ENCODE assay signal across 18 cellular contexts in the genomic region with DNA sequence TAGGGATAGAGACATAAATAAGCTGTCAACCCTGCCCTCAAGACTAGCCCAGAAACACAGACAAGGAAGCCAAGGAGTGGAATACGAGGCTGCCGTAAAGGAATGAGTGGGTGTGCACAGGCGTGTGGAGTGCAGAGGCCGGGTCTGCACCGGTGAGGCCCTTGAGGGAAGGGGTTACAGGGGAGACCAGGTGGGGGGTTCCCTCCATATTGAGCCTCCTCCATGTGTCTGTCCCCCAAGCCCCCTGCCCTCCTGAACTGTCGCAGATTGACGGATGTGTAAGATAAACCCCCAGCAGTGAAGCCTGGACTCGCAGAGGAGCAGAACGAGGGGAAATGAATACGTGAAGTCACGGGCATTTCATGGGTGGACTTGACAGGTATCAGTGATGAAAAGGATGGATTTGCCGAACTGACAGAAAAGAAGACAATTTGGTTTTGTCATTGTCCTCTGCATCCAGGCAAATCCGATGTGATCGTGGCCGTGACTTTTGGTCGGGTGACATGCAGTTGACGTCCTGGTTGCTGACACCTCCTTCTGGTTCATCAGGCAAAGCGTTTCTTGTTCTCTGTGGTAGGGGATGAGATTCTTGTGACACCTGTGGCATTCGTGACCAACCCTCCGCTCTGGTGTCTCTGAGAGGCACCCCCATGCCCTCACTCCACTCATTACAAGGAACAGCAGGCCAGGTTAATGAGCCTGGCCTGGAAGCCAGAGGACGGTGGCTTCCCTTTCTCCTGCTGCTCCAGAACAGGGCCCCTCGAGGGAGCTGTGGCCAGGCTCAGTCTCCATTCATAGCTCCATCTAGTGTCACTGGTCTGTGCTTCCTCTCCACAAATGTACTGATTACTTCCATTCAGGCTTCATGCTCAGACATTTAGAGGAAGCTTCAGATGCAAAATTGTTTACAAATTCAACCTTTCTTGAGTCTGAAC.
DNase-seq lines count a peak whose midpoint lies in the region; ATAC-seq and TF ChIP-seq lines count a peak whose summit lies in the region.
"Had no signal": no experiment of that assay in that cellular context is flagged by ENCODE, and none has a peak within 500 bp of the region (broad histone marks: within the 10 kb centered on the region; RNA-seq: fewer than 3 reads in every experiment).

No MANE protein-coding gene starts in this region.

- no peaks in the 10 kb centered on the region for H3K79me1 ChIP-seq in mesendoderm (ENCODE audit: low read length)

- no peaks in the 10 kb centered on the region for H4K20me1 ChIP-seq in BLaER1
- no peaks in the 10 kb centered on the region for H4K20me1 ChIP-seq in GM23338 (replicated peaks; ENCODE audit: insufficient read depth)

- no peaks in the 10 kb centered on the region for H3F3A ChIP-seq in GM23338 (replicated peaks; ENCODE audit: low read depth)

- H3K9me3 Mint-ChIP-seq in GM23338: no peaks in the 10 kb centered on the region
- H3K9me3 Mint-ChIP-seq in brain: no peaks in the 10 kb centered on the region
- H3K9me3 Mint-ChIP-seq: memory B cell had no signal

- H2BK120ac ChIP-seq in mesendoderm (ENCODE audit: low read depth, low read length): no peak overlapping the region

- peak; percentile 15 for DNase-seq in GM23338 (ENCODE audit: low spot score)
- peak; percentile 44 for DNase-seq in mesendoderm
- no peak for DNase-seq in stimulated activated CD4-positive, alpha-beta T cell treated with anti-CD3 and anti-CD28 coated beads, Interleukin-15, amount 100 ng/mL, for 24 hours
- DNase-seq in amniotic stem cell (lab: John Stamatoyannopoulos, UW): no peak
- DNase-seq: activated CD4-positive, alpha-beta T cell treated with anti-CD3 and anti-CD28 coated beads for 1 hour; activated T-cell treated with anti-CD3 and anti-CD28 coated beads for 4 hours; effector CD8-positive, alpha-beta T cell; NCI-H1694 treated with DMSO at 0.1 percent for 48 hours; NCI-H524; stimulated activated naive CD4-positive, alpha-beta T cell treated with Interleukin-2 at 50 U/mL for 16 hours had no signal

- H3K27ac Mint-ChIP-seq in GM23338 (no peak overlapping the region), brain (no peak overlapping the region)
- H3K27ac Mint-ChIP-seq: activated naive CD8-positive, alpha-beta T cell; memory B cell had no signal

- H3K27me3 Mint-ChIP-seq in GM23338 (ENCODE audit: insufficient read depth, low read depth, poor library complexity) (peaks cover 22% of the 10 kb centered on the region), brain (no peaks in the 10 kb centered on the region)
- H3K27me3 Mint-ChIP-seq: activated naive CD8-positive, alpha-beta T cell had no signal

- H3K4ac ChIP-seq in mesendoderm (ENCODE audit: low read depth, low read length): no peak overlapping the region

- no peak overlapping the region for H3K27ac ChIP-seq in BLaER1
- H3K27ac ChIP-seq in GM23338 (ENCODE audit: low read depth): no peak overlapping the region
- no peak overlapping the region for H3K27ac ChIP-seq in mesendoderm (ENCODE audit: low read depth, low read length)
- H3K27ac ChIP-seq: vagina had no signal

- H3K4me3 Mint-ChIP-seq in GM23338 (no peak overlapping the region), brain (no peak overlapping the region)
- H3K4me3 Mint-ChIP-seq: activated naive CD8-positive, alpha-beta T cell; memory B cell had no signal

- no peak overlapping the region for H2BK15ac ChIP-seq in mesendoderm (replicated peaks; ENCODE audit: low read depth)

- no peak overlapping the region for H2BK5ac ChIP-seq in mesendoderm (ENCODE audit: low read length)

- H3K36me3 Mint-ChIP-seq in GM23338 (ENCODE audit: low read depth) (no peaks in the 10 kb centered on the region), brain (no peaks in the 10 kb centered on the region)
- H3K36me3 Mint-ChIP-seq: activated naive CD8-positive, alpha-beta T cell; memory B cell had no signal

- 0 out of 2 replicates have a peak overlapping the region, but pooled peaks have one; percentile 2 for H3K4me2 ChIP-seq in BLaER1
- no peak overlapping the region for H3K4me2 ChIP-seq in GM23338
- no peak overlapping the region for H3K4me2 ChIP-seq in mesendoderm (ENCODE audit: low read length)
- H3K4me2 ChIP-seq: smooth muscle cell had no signal

- H3K79me2 ChIP-seq in GM23338 (replicated peaks; ENCODE audit: insufficient read depth) (no peaks in the 10 kb centered on the region), mesendoderm (ENCODE audit: control insufficient read depth, insufficient read depth, low read length) (no peaks in the 10 kb centered on the region)

- no peak overlapping the region for H4K5ac ChIP-seq in mesendoderm (ENCODE audit: low read length)

- no peak overlapping the region for H3K9ac ChIP-seq in BLaER1
- no peak overlapping the region for H3K9ac ChIP-seq in mesendoderm (ENCODE audit: low read length)

- H2AK5ac ChIP-seq in mesendoderm (ENCODE audit: low read length): no peak overlapping the region

- WGBS in mesendoderm (ENCODE audit: extremely low coverage, insufficient coverage, low lambda C conversion rate): no CpG with 5 or more reads among the region's 22 CpGs

- H3K9me3 ChIP-seq in BLaER1: no peaks in the 10 kb centered on the region
- H3K9me3 ChIP-seq: vagina had no signal

- H3K4me1 Mint-ChIP-seq in GM23338 (peaks cover 11% of the 10 kb centered on the region), brain (peaks cover 21% of the 10 kb centered on the region)
- H3K4me1 Mint-ChIP-seq: memory B cell had no signal

- H3K23ac ChIP-seq in mesendoderm (ENCODE audit: low read length): no peak overlapping the region

- no peak overlapping the region for H3K56ac ChIP-seq in mesendoderm (ENCODE audit: low read length)

- ATAC-seq in GM23338: peak; percentile 64
- ATAC-seq in HG02623 (IDR thresholded peaks at IDR 0.05; ENCODE audit: unreplicated experiment): no peak
- ATAC-seq: Panc1 had no signal

- TF ChIP-seq CTCF in GM23338 (conservative IDR thresholded peaks at IDR 0.05; ENCODE audit: low read depth in 2 of 2) (peak in 1 of 2 experiments; percentile 53; a peak in 3 of 4 replicates), brain (conservative IDR thresholded peaks at IDR 0.05) (peak; percentile 16 to 30)

- H3K4me1 ChIP-seq in BLaER1 (peaks cover 10% of the 10 kb centered on the region), GM23338 (ENCODE audit: insufficient read depth) (no peaks in the 10 kb centered on the region), mesendoderm (ENCODE audit: control insufficient read depth, low read depth, low read length) (no peaks in the 10 kb centered on the region)
- H3K4me1 ChIP-seq: vagina had no signal

- no peak overlapping the region for H3K18ac ChIP-seq in mesendoderm (ENCODE audit: low read length)

- no peak overlapping the region for H2AFZ ChIP-seq in GM23338

- no peaks in the 10 kb centered on the region for H3K9me2 ChIP-seq in GM23338 (ENCODE audit: insufficient read depth)

- no peak overlapping the region for H3K4me3 ChIP-seq in BLaER1
- no peak overlapping the region for H3K4me3 ChIP-seq in GM23338
- no peak overlapping the region for H3K4me3 ChIP-seq in mesendoderm (ENCODE audit: low read length)
- H3K4me3 ChIP-seq: smooth muscle cell, vagina had no signal

- H3K36me3 ChIP-seq in BLaER1: no peaks in the 10 kb centered on the region
- H3K36me3 ChIP-seq in GM23338 (ENCODE audit: insufficient read depth): no peaks in the 10 kb centered on the region
- H3K36me3 ChIP-seq in mesendoderm (ENCODE audit: control insufficient read depth, insufficient read depth, low read length): no peaks in the 10 kb centered on the region
- H3K36me3 ChIP-seq: vagina had no signal

- H3K27me3 ChIP-seq in BLaER1: no peaks in the 10 kb centered on the region
- H3K27me3 ChIP-seq in GM23338 (ENCODE audit: insufficient read depth): no peaks in the 10 kb centered on the region
- no peaks in the 10 kb centered on the region for H3K27me3 ChIP-seq in mesendoderm (ENCODE audit: insufficient read depth, low read length, poor library complexity)
- H3K27me3 ChIP-seq: vagina had no signal

- no peak overlapping the region for H4K8ac ChIP-seq in mesendoderm (ENCODE audit: low read depth, low read length)

TF ChIP-seq in GM23338, 12 proteins besides CTCF, POLR2A, EP300 and RAD21:
- TF ChIP-seq NANOG (IDR thresholded peaks at IDR 0.05; ENCODE audit: borderline replicate concordance): no peak
TF ChIP-seq in GM23338: peak in this region for 0.

Comparison
In these comparisons a context has a peak if more than half of its experiments do, and no peak if none do; other contexts are left out.
1. DNase-seq: peak in GM23338 (single experiment) and mesendoderm (single experiment); none in stimulated activated CD4-positive, alpha-beta T cell treated with anti-CD3 and anti-CD28 coated beads, Interleukin-15, amount 100 ng/mL, for 24 hours (single experiment) and amniotic stem cell (single experiment).